Comparison of ENCODE assay signal across 31 cellular contexts in the genomic region with DNA sequence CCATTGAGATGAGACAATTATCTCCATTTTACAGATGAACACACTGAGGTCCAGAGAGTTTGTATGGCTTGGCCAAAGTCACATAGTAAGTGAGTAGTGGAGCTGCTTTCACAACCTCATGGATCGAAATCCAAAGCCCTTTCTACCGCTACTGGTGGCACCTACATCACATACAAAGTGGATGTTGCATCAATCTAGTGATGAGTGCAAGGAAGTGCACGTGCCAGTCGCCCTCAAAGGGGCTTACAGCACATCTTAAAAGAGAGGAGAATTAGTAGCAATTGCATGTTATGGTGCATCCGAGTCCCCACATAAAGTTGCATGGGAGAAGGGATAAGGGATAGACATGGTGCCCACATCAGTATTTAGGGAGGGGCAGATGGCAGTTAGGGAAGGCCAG. TPM values are rescaled to one million over a fixed set of nuclear protein-coding genes. Genes with fewer than 3 reads are reported as not detected.
"Had no signal": no experiment of that assay in that cellular context is flagged by ENCODE, and none has a peak within 500 bp of the region (broad histone marks: within the 10 kb centered on the region; RNA-seq: fewer than 3 reads in every experiment).

No MANE protein-coding gene starts in this region.

- H3K4me1 ChIP-seq: ascending aorta, breast epithelium, colonic mucosa had no signal

- H3K4me3 Mint-ChIP-seq: activated CD4-positive, alpha-beta memory T cell treated with anti-CD3 and anti-CD28 coated beads, Interleukin-2, amount 10 ng/mL, durations not matched to agents 7 days and 5 days; activated CD4-positive, alpha-beta T cell treated with anti-CD3 and anti-CD28 coated beads for 36 hours; activated CD4-positive, alpha-beta T cell treated with anti-CD3 and anti-CD28 coated beads, Interleukin-2, amount 10 ng/mL, durations not matched to agents 7 days and 5 days; activated naive CD4-positive, alpha-beta T cell treated with anti-CD3 and anti-CD28 coated beads, Interleukin-2, amount 10 ng/mL, durations not matched to agents 7 days and 5 days; activated naive CD8-positive, alpha-beta T cell treated with anti-CD3 and anti-CD28 coated beads, Interleukin-2, amount 10 ng/mL, durations not matched to agents 7 days and 5 days; activated T-cell treated with anti-CD3 and anti-CD28 coated beads, Interleukin-2, amount 50 U/mL, for 24 hours; activated T-cell treated with anti-CD3 and anti-CD28 coated beads, Interleukin-2, amount 50 U/mL, for 72 hours; brain; dendritic cell treated with granulocyte-macrophage colony-stimulating factor and Interleukin-4, amounts not matched to agents 40 ng/mL and 50 ng/mL, for 4 days; effector memory CD8-positive, alpha-beta T cell had no signal

- H3K36me3 ChIP-seq: ascending aorta, cardiac muscle cell, colonic mucosa had no signal

- H3K27ac Mint-ChIP-seq: activated CD4-positive, alpha-beta memory T cell treated with anti-CD3 and anti-CD28 coated beads, Interleukin-2, amount 10 ng/mL, durations not matched to agents 7 days and 5 days; activated CD4-positive, alpha-beta T cell treated with anti-CD3 and anti-CD28 coated beads for 36 hours; activated CD4-positive, alpha-beta T cell treated with anti-CD3 and anti-CD28 coated beads, Interleukin-2, amount 10 ng/mL, durations not matched to agents 7 days and 5 days; activated naive CD4-positive, alpha-beta T cell treated with anti-CD3 and anti-CD28 coated beads, Interleukin-2, amount 10 ng/mL, durations not matched to agents 7 days and 5 days; activated naive CD4-positive, alpha-beta T cell treated with anti-CD3 and anti-CD28 coated beads, Interleukin-2, amount 50 U/mL, for 72 hours; activated naive CD8-positive, alpha-beta T cell treated with anti-CD3 and anti-CD28 coated beads, Interleukin-2, amount 10 ng/mL, durations not matched to agents 7 days and 5 days; activated T-cell treated with anti-CD3 and anti-CD28 coated beads, Interleukin-2, amount 50 U/mL, for 24 hours; activated T-cell treated with anti-CD3 and anti-CD28 coated beads, Interleukin-2, amount 50 U/mL, for 72 hours; brain; dendritic cell treated with granulocyte-macrophage colony-stimulating factor and Interleukin-4, amounts not matched to agents 40 ng/mL and 50 ng/mL, for 4 days; effector memory CD8-positive, alpha-beta T cell had no signal

- H3K27me3 ChIP-seq: ascending aorta, colonic mucosa had no signal

- DNase-seq: activated CD4-positive, alpha-beta memory T cell treated with anti-CD3 and anti-CD28 coated beads, Interleukin-2, amount 10 ng/mL, durations not matched to agents 7 days and 5 days; activated CD4-positive, alpha-beta T cell treated with anti-CD3 and anti-CD28 coated beads for 36 hours; activated CD4-positive, alpha-beta T cell treated with anti-CD3 and anti-CD28 coated beads, Interleukin-2, amount 10 ng/mL, durations not matched to agents 7 days and 5 days; activated CD4-positive, alpha-beta T cell treated with anti-CD3 and anti-CD28 coated beads, Interleukin-2, amount 50 U/mL, for 4 hours; activated CD4-positive, CD25-positive, alpha-beta regulatory T cell; activated CD4-positive, CD25-positive, alpha-beta regulatory T cell treated with anti-CD3 and anti-CD28 coated beads, Interleukin-2, amount 50 U/mL, for 72 hours; activated CD8-positive, alpha-beta memory T cell treated with anti-CD3 and anti-CD28 coated beads, Interleukin-2, amount 50 U/mL, for 48 hours; activated gamma-delta T cell; activated naive CD4-positive, alpha-beta T cell; activated naive CD4-positive, alpha-beta T cell treated with anti-CD3 and anti-CD28 coated beads, Interleukin-2, amount 10 ng/mL, durations not matched to agents 7 days and 5 days; activated naive CD8-positive, alpha-beta T cell treated with anti-CD3 and anti-CD28 coated beads, Interleukin-2, amount 10 ng/mL, durations not matched to agents 7 days and 5 days; activated T-cell treated with anti-CD3 and anti-CD28 coated beads for 4 hours; activated T-cell treated with anti-CD3 and anti-CD28 coated beads, Interleukin-2, amount 50 U/mL, for 24 hours; activated T-cell treated with anti-CD3 and anti-CD28 coated beads, Interleukin-2, amount 50 U/mL, for 72 hours; central memory CD4-positive, alpha-beta T cell; cerebellar nuclear complex; colonic mucosa; dorsolateral prefrontal cortex; effector CD4-positive, alpha-beta T cell; effector memory CD8-positive, alpha-beta T cell; foreskin fibroblast; T-helper 2 cell had no signal

- H3K9me3 ChIP-seq: ascending aorta, breast epithelium, colonic mucosa had no signal

- H3K4me3 ChIP-seq: ascending aorta, breast epithelium, cardiac muscle cell, colonic mucosa, dorsolateral prefrontal cortex had no signal

- H3K36me3 Mint-ChIP-seq: activated naive CD4-positive, alpha-beta T cell treated with anti-CD3 and anti-CD28 coated beads, Interleukin-2, amount 10 ng/mL, durations not matched to agents 7 days and 5 days; activated naive CD4-positive, alpha-beta T cell treated with anti-CD3 and anti-CD28 coated beads, Interleukin-2, amount 50 U/mL, for 72 hours; activated naive CD8-positive, alpha-beta T cell treated with anti-CD3 and anti-CD28 coated beads, Interleukin-2, amount 10 ng/mL, durations not matched to agents 7 days and 5 days; brain had no signal

- H3K4me1 Mint-ChIP-seq: activated CD4-positive, alpha-beta memory T cell treated with anti-CD3 and anti-CD28 coated beads, Interleukin-2, amount 10 ng/mL, durations not matched to agents 7 days and 5 days; activated CD4-positive, alpha-beta T cell treated with anti-CD3 and anti-CD28 coated beads for 36 hours; activated CD4-positive, alpha-beta T cell treated with anti-CD3 and anti-CD28 coated beads, Interleukin-2, amount 10 ng/mL, durations not matched to agents 7 days and 5 days; activated naive CD4-positive, alpha-beta T cell treated with anti-CD3 and anti-CD28 coated beads, Interleukin-2, amount 10 ng/mL, durations not matched to agents 7 days and 5 days; activated naive CD8-positive, alpha-beta T cell treated with anti-CD3 and anti-CD28 coated beads, Interleukin-2, amount 10 ng/mL, durations not matched to agents 7 days and 5 days; brain had no signal

- H3K27me3 Mint-ChIP-seq: activated CD4-positive, alpha-beta memory T cell treated with anti-CD3 and anti-CD28 coated beads, Interleukin-2, amount 10 ng/mL, durations not matched to agents 7 days and 5 days; activated naive CD4-positive, alpha-beta T cell treated with anti-CD3 and anti-CD28 coated beads, Interleukin-2, amount 10 ng/mL, durations not matched to agents 7 days and 5 days; activated naive CD8-positive, alpha-beta T cell treated with anti-CD3 and anti-CD28 coated beads, Interleukin-2, amount 10 ng/mL, durations not matched to agents 7 days and 5 days had no signal

- H3K9me3 Mint-ChIP-seq: activated CD4-positive, alpha-beta memory T cell treated with anti-CD3 and anti-CD28 coated beads, Interleukin-2, amount 10 ng/mL, durations not matched to agents 7 days and 5 days; activated CD4-positive, alpha-beta T cell treated with anti-CD3 and anti-CD28 coated beads, Interleukin-2, amount 10 ng/mL, durations not matched to agents 7 days and 5 days; activated naive CD4-positive, alpha-beta T cell treated with anti-CD3 and anti-CD28 coated beads, Interleukin-2, amount 10 ng/mL, durations not matched to agents 7 days and 5 days; activated naive CD8-positive, alpha-beta T cell treated with anti-CD3 and anti-CD28 coated beads, Interleukin-2, amount 10 ng/mL, durations not matched to agents 7 days and 5 days; activated T-cell treated with anti-CD3 and anti-CD28 coated beads, Interleukin-2, amount 50 U/mL, for 24 hours; activated T-cell treated with anti-CD3 and anti-CD28 coated beads, Interleukin-2, amount 50 U/mL, for 72 hours; dendritic cell treated with granulocyte-macrophage colony-stimulating factor and Interleukin-4, amounts not matched to agents 40 ng/mL and 50 ng/mL, for 4 days; effector memory CD8-positive, alpha-beta T cell had no signal

- H3K27ac ChIP-seq: ascending aorta, breast epithelium, cardiac muscle cell, colonic mucosa, dorsolateral prefrontal cortex, epithelial cell of prostate had no signal

- ATAC-seq: activated CD4-positive, alpha-beta T cell treated with anti-CD3 and anti-CD28 coated beads for 36 hours; activated naive CD4-positive, alpha-beta T cell treated with anti-CD3 and anti-CD28 coated beads, Interleukin-2, amount 50 U/mL, for 72 hours; activated T-cell treated with anti-CD3 and anti-CD28 coated beads, Interleukin-2, amount 50 U/mL, for 72 hours; effector memory CD8-positive, alpha-beta T cell had no signal

RNA-seq across cellular contexts. Expression of gene GPR26, which starts 31.0 kb away (rescaled TPM):
- total RNA-seq: activated CD4-positive, alpha-beta memory T cell treated with anti-CD3 and anti-CD28 coated beads, Interleukin-2, amount 10 ng/mL, durations not matched to agents 7 days and 5 days; activated CD4-positive, alpha-beta T cell treated with anti-CD3 and anti-CD28 coated beads for 36 hours; activated CD4-positive, alpha-beta T cell treated with anti-CD3 and anti-CD28 coated beads, Interleukin-2, amount 10 ng/mL, durations not matched to agents 7 days and 5 days; activated naive CD4-positive, alpha-beta T cell treated with anti-CD3 and anti-CD28 coated beads, Interleukin-2, amount 50 U/mL, for 72 hours; activated naive CD8-positive, alpha-beta T cell treated with anti-CD3 and anti-CD28 coated beads, Interleukin-2, amount 10 ng/mL, durations not matched to agents 7 days and 5 days; activated T-cell treated with anti-CD3 and anti-CD28 coated beads, Interleukin-2, amount 50 U/mL, for 72 hours; ascending aorta; breast epithelium; cardiac muscle cell; colonic mucosa; endothelial cell of umbilical vein; T-helper 1 cell treated with Interleukin-12 subunit alpha and Interleukin-12 subunit beta and Interleukin-4 antibody, amounts not matched to agents 30 ng/mL and 1 ng/mL, for 36 hours had no signal
